34 cellular contexts compared by ENCODE assay signal in genomic region chr5:60243713-60244112, GRCh38.
"Had no signal": no experiment of that assay in that cellular context is flagged by ENCODE, and none has a peak within 500 bp of the region (broad histone marks: within the 10 kb centered on the region; RNA-seq: fewer than 3 reads in every experiment).

No MANE protein-coding gene starts in this region.

- H3K27me3 ChIP-seq: brain microvascular endothelial cell, cardiac muscle cell, Peyer's patch had no signal

- H3K9me3 ChIP-seq: Peyer's patch had no signal

- DNase-seq: activated B cell treated with CpG ODN at 0.5 μM for 24 hours; activated CD4-positive, alpha-beta memory T cell treated with anti-CD3 and anti-CD28 coated beads, Interleukin-2, amount 10 ng/mL, durations not matched to agents 7 days and 5 days; activated CD4-positive, alpha-beta T cell treated with anti-CD3 and anti-CD28 coated beads for 1 hour; activated CD4-positive, alpha-beta T cell treated with anti-CD3 and anti-CD28 coated beads for 48 hours; activated CD8-positive, alpha-beta memory T cell treated with anti-CD3 and anti-CD28 coated beads for 24 hours; activated CD8-positive, alpha-beta memory T cell treated with anti-CD3 and anti-CD28 coated beads, Interleukin-2, amount 10 ng/mL, durations not matched to agents 7 days and 5 days; activated CD8-positive, alpha-beta memory T cell treated with anti-CD3 and anti-CD28 coated beads, Interleukin-2, amount 50 U/mL, for 48 hours; activated effector memory CD4-positive, alpha-beta T cell treated with anti-CD3 and anti-CD28 coated beads, Interleukin-2, amount 50 U/mL, for 16 hours; activated naive CD4-positive, alpha-beta T cell; activated naive CD4-positive, alpha-beta T cell treated with anti-CD3 and anti-CD28 coated beads, Interleukin-2, amount 50 U/mL, for 16 hours; activated naive CD8-positive, alpha-beta T cell treated with anti-CD3 and anti-CD28 coated beads for 36 hours; activated T-cell treated with anti-CD3 and anti-CD28 coated beads, Interleukin-2, amount 50 U/mL, for 48 hours; amniotic stem cell; aorta; brain microvascular endothelial cell; MM.1S; NCI-H1092; NCI-H146; NCI-H187; NCI-H2029 treated with DMSO at 0.1 percent for 48 hours; NCI-H2107; NCI-H2171; NCI-H510A; NCI-H526; NCI-H748 treated with DMSO at 0.1 percent for 48 hours; NK-92 treated with Interleukin-12 subunit alpha and Interleukin-12 subunit beta, amount 100 ng/mL, for 24 hours; Peyer's patch; RPMI8226; SHP77 treated with DMSO at 0.1 percent for 48 hours; SW 1271; T-helper 1 cell; T-helper 9 cell had no signal

- ATAC-seq: activated CD8-positive, alpha-beta memory T cell treated with anti-CD3 and anti-CD28 coated beads, Interleukin-2, amount 10 ng/mL, durations not matched to agents 7 days and 5 days had no signal

- H3K4me3 ChIP-seq: cardiac muscle cell, coronary artery, Peyer's patch had no signal

- H3K4me1 ChIP-seq: Peyer's patch had no signal

- H3K36me3 ChIP-seq: brain microvascular endothelial cell, cardiac muscle cell, Peyer's patch had no signal
